Comparison of ENCODE assay signal across 8 cellular contexts in the genomic region with DNA sequence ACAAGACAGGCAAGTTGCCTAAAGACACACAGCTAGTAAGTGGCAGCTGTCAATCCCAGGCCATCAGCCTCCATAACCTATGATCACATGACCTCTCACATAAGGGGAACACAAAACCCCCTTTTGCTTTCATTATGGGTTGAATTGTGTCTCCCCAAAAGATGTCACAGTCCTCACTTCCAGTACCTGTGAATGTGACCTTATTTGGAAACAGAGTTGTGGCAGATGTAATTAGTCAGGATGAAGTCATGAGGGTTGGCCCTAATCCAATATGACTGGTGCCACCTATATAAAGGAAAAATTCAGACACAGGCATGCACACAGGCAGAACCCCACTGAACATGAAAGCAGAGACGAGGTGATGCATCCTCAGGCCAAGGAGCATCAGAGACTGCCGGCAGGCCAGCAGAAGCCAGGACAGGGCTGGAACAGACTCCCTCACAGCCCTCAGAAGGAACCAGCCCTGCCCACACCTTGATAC. TPM values are rescaled to one million over a fixed set of nuclear protein-coding genes. Genes with fewer than 3 reads are reported as not detected.
DNase-seq lines count a peak whose midpoint lies in the region; ATAC-seq and TF ChIP-seq lines count a peak whose summit lies in the region.

No MANE protein-coding gene starts in this region.

- no peaks in the 10 kb centered on the region for H3K36me3 ChIP-seq in mucosa of descending colon (ENCODE audit: low read depth)

- H3K4me3 Mint-ChIP-seq in activated T-helper 1 cell treated with anti-CD3 and anti-CD28 coated beads, Interleukin-12 subunit alpha, Interleukin-12 subunit beta, Interleukin-2, Interleukin-4 antibody, amounts not matched to agents 30 ng/mL and 10 ng/mL and 1 ng/mL, durations not matched to agents 14 hours and 24 hours and 36 hours = peak overlapping the region; percentile 27

- H3K27ac Mint-ChIP-seq in activated T-helper 1 cell treated with anti-CD3 and anti-CD28 coated beads, Interleukin-12 subunit alpha, Interleukin-12 subunit beta, Interleukin-2, Interleukin-4 antibody, amounts not matched to agents 30 ng/mL and 10 ng/mL and 1 ng/mL, durations not matched to agents 14 hours and 24 hours and 36 hours = peak overlapping the region; percentile 88

- intact Hi-C loops in activated T-helper 1 cell treated with anti-CD3 and anti-CD28 coated beads, Interleukin-12 subunit alpha, Interleukin-12 subunit beta, Interleukin-2, Interleukin-4 antibody, amounts not matched to agents 30 ng/mL and 10 ng/mL and 1 ng/mL, durations not matched to agents 14 hours and 24 hours and 36 hours (cut with micrococcal nuclease) = loop anchor here (1.0 to 10.0 kb wide), 10 partner anchors 26 to 333 kb away; a partner anchor contains a TSS
- intact Hi-C loops in mucosa of descending colon (cut with DNase I, micrococcal nuclease) (no loop called here), posterior vena cava (cut with DNase I) (loop anchor here in 1 of 2 donors (10.0 kb wide), 1 partner anchor 49 kb away; no protein-coding TSS in a partner anchor)

- H3K4me1 ChIP-seq in mucosa of descending colon (ENCODE audit: low read depth) = peaks cover 1% of the 10 kb centered on the region

- peak; percentile 65 for DNase-seq in H4 (ENCODE audit: low spot score)
- peak; percentile 17 for DNase-seq in NCI-H2107 treated with DMSO at 0.1 percent for 48 hours (lab: John Stamatoyannopoulos, UW; ENCODE audit: unreplicated experiment)
- DNase-seq in activated T-helper 1 cell treated with anti-CD3 and anti-CD28 coated beads, Interleukin-12 subunit alpha, Interleukin-12 subunit beta, Interleukin-2, Interleukin-4 antibody, amounts not matched to agents 30 ng/mL and 10 ng/mL and 1 ng/mL, durations not matched to agents 14 hours and 24 hours and 36 hours (ENCODE audit: low spot score) = peak; percentile 11
- no peak for DNase-seq in mucosa of descending colon
- DNase-seq in posterior vena cava (ENCODE audit: low spot score) = no peak
- no peak for DNase-seq in NCI-H345 treated with DMSO at 0.1 percent for 48 hours (lab: John Stamatoyannopoulos, UW; ENCODE audit: unreplicated experiment)
- no peak for DNase-seq in activated gamma-delta T cell treated with Interleukin-2 at 50 U/mL for 16 hours
- DNase-seq in NCI-H524 treated with DMSO at 0.1 percent for 48 hours (lab: John Stamatoyannopoulos, UW) = no peak

- no peak for TF ChIP-seq CTCF in mucosa of descending colon (IDR thresholded peaks at IDR 0.05)

- peak; percentile 58 for ATAC-seq in mucosa of descending colon

- H3K4me1 Mint-ChIP-seq in activated T-helper 1 cell treated with anti-CD3 and anti-CD28 coated beads, Interleukin-12 subunit alpha, Interleukin-12 subunit beta, Interleukin-2, Interleukin-4 antibody, amounts not matched to agents 30 ng/mL and 10 ng/mL and 1 ng/mL, durations not matched to agents 14 hours and 24 hours and 36 hours (ENCODE audit: low read depth) = peaks cover 55% of the 10 kb centered on the region

- peaks cover 1% of the 10 kb centered on the region for H3K27me3 Mint-ChIP-seq in activated T-helper 1 cell treated with anti-CD3 and anti-CD28 coated beads, Interleukin-12 subunit alpha, Interleukin-12 subunit beta, Interleukin-2, Interleukin-4 antibody, amounts not matched to agents 30 ng/mL and 10 ng/mL and 1 ng/mL, durations not matched to agents 14 hours and 24 hours and 36 hours (ENCODE audit: insufficient read depth)

- no peaks in the 10 kb centered on the region for H3K9me3 ChIP-seq in mucosa of descending colon

- H3K36me3 Mint-ChIP-seq in activated T-helper 1 cell treated with anti-CD3 and anti-CD28 coated beads, Interleukin-12 subunit alpha, Interleukin-12 subunit beta, Interleukin-2, Interleukin-4 antibody, amounts not matched to agents 30 ng/mL and 10 ng/mL and 1 ng/mL, durations not matched to agents 14 hours and 24 hours and 36 hours (ENCODE audit: low read depth) = peaks cover 9% of the 10 kb centered on the region

- H3K4me3 ChIP-seq in mucosa of descending colon = no peak overlapping the region

- peaks cover 7% of the 10 kb centered on the region for H3K9me3 Mint-ChIP-seq in activated T-helper 1 cell treated with anti-CD3 and anti-CD28 coated beads, Interleukin-12 subunit alpha, Interleukin-12 subunit beta, Interleukin-2, Interleukin-4 antibody, amounts not matched to agents 30 ng/mL and 10 ng/mL and 1 ng/mL, durations not matched to agents 14 hours and 24 hours and 36 hours

RNA-seq across cellular contexts. Expression of a gene that starts 33.6 kb away (rescaled TPM):
- total RNA-seq in H4 (2014; rRNA removed; shearing (Covaris generic)) = 0.82 and 0.87 TPM in 2 replicates
- 12.4 and 13.6 TPM in 2 replicates for total RNA-seq in activated T-helper 1 cell treated with anti-CD3 and anti-CD28 coated beads, Interleukin-12 subunit alpha, Interleukin-12 subunit beta, Interleukin-2, Interleukin-4 antibody, amounts not matched to agents 30 ng/mL and 10 ng/mL and 1 ng/mL, durations not matched to agents 14 hours and 24 hours and 36 hours
- total RNA-seq in mucosa of descending colon (10 to 100 TPM; 10.4 to 22.4 (median 13.2) TPM), posterior vena cava (10 to 100 TPM; 16.8 to 20.4 TPM)

Comparison
In these comparisons a context has a peak if more than half of its experiments do, and no peak if none do; other contexts are left out.
1. DNase-seq: peak in H4 (single experiment), NCI-H2107 treated with DMSO at 0.1 percent for 48 hours (single experiment) and activated T-helper 1 cell treated with anti-CD3 and anti-CD28 coated beads, Interleukin-12 subunit alpha, Interleukin-12 subunit beta, Interleukin-2, Interleukin-4 antibody, amounts not matched to agents 30 ng/mL and 10 ng/mL and 1 ng/mL, durations not matched to agents 14 hours and 24 hours and 36 hours (single experiment); none in mucosa of descending colon (0 of 3), posterior vena cava (single experiment), NCI-H345 treated with DMSO at 0.1 percent for 48 hours (single experiment), activated gamma-delta T cell treated with Interleukin-2 at 50 U/mL for 16 hours (single experiment) and NCI-H524 treated with DMSO at 0.1 percent for 48 hours (single experiment).